In genomic region chr2:160507464-160507863, GRCh38 we compare ENCODE assay signal across 1 cellular context.
TF ChIP-seq lines count a peak whose summit lies in the region.

No MANE protein-coding gene starts in this region.

TF ChIP-seq in HepG2, 621 proteins besides CTCF, POLR2A, EP300 and RAD21:
- no peak for TF ChIP-seq JDP2 (CRISPR knock-in tag; IDR thresholded peaks at IDR 0.05; ENCODE audit: borderline replicate concordance)
- no peak for TF ChIP-seq BHLHE40 (IDR thresholded peaks at IDR 0.05; ENCODE audit: low read length)
- no peak for TF ChIP-seq ZNF772 (CRISPR knock-in tag; IDR thresholded peaks at IDR 0.05)
- no peak for TF ChIP-seq STAT5B (CRISPR knock-in tag; IDR thresholded peaks at IDR 0.05)
- no peak for TF ChIP-seq ZBTB37 (CRISPR knock-in tag; IDR thresholded peaks at IDR 0.05)
- peak; percentile 86; the same call in 1 of the 2 replicates for TF ChIP-seq CEBPB (IDR thresholded peaks at IDR 0.05; ENCODE audit: borderline replicate concordance, low read depth, low read length)
- no peak for TF ChIP-seq GTF3A (CRISPR knock-in tag; conservative IDR thresholded peaks at IDR 0.05)
- no peak for TF ChIP-seq ZNF619 (CRISPR knock-in tag; IDR thresholded peaks at IDR 0.05)
